Comparison of ENCODE assay signal across 8 cellular contexts in genomic region chr18:77208969-77209368, GRCh38. TPM values are rescaled to one million over a fixed set of nuclear protein-coding genes. Genes with fewer than 3 reads are reported as not detected.
DNase-seq lines count a peak whose midpoint lies in the region; ATAC-seq and TF ChIP-seq lines count a peak whose summit lies in the region.

No MANE protein-coding gene starts in this region.

- peak overlapping the region; percentile 55 for H3K4me2 ChIP-seq in OCI-LY3 (ENCODE audit: low read length)
- H3K4me2 ChIP-seq in neuronal stem cell (ENCODE audit: insufficient read depth, low read length, poor library complexity, severe bottlenecking), result no peak overlapping the region

- H3K9me3 ChIP-seq in OCI-LY3 (ENCODE audit: insufficient read depth, low read length), result no peaks in the 10 kb centered on the region
- no peaks in the 10 kb centered on the region for H3K9me3 ChIP-seq in neuronal stem cell (replicated peaks in 1 of 2; ENCODE audit: control insufficient read depth in 2 of 2, insufficient read depth in 1 of 2, low read depth in 1 of 2, low read length in 2 of 2)

- H3K4ac ChIP-seq in neuronal stem cell (ENCODE audit: low read length), result no peak overlapping the region

- no peak overlapping the region for H2BK120ac ChIP-seq in neuronal stem cell (ENCODE audit: low read depth, low read length)

- peaks cover 49% of the 10 kb centered on the region for H3K4me1 Mint-ChIP-seq in dendritic cell treated with granulocyte-macrophage colony-stimulating factor and Interleukin-4, amounts not matched to agents 40 ng/mL and 50 ng/mL, for 4 days (ENCODE audit: low read depth)

- peaks cover 2% of the 10 kb centered on the region for H3K27me3 Mint-ChIP-seq in dendritic cell treated with granulocyte-macrophage colony-stimulating factor and Interleukin-4, amounts not matched to agents 40 ng/mL and 50 ng/mL, for 4 days

- no peak overlapping the region for H2AK5ac ChIP-seq in neuronal stem cell (ENCODE audit: low read depth, low read length)

- H3K36me3 ChIP-seq in OCI-LY3 (replicated peaks; ENCODE audit: low read depth, low read length), result no peaks in the 10 kb centered on the region
- no peaks in the 10 kb centered on the region for H3K36me3 ChIP-seq in neuronal stem cell (replicated peaks in 1 of 2; ENCODE audit: control insufficient read depth in 2 of 2, insufficient read depth in 2 of 2, low read length in 2 of 2)

- H3K27ac ChIP-seq in OCI-LY3 (ENCODE audit: low read length) (no peak overlapping the region), neuronal stem cell (replicated peaks; ENCODE audit: low read length) (no peak overlapping the region)

- H3K27ac Mint-ChIP-seq in dendritic cell treated with granulocyte-macrophage colony-stimulating factor and Interleukin-4, amounts not matched to agents 40 ng/mL and 50 ng/mL, for 4 days, result peak overlapping the region; percentile 93

- ATAC-seq in GM18502 (IDR thresholded peaks at IDR 0.05; ENCODE audit: poor library complexity, unreplicated experiment) (peak; percentile 80), HG02870 (IDR thresholded peaks at IDR 0.05; ENCODE audit: unreplicated experiment) (peak; percentile 59)

- H4K20me1 ChIP-seq in OCI-LY3 (ENCODE audit: insufficient read depth, low read length), result no peaks in the 10 kb centered on the region

- no peaks in the 10 kb centered on the region for H3K79me2 ChIP-seq in OCI-LY3 (ENCODE audit: low read length)

- no peak overlapping the region for H3K18ac ChIP-seq in neuronal stem cell (ENCODE audit: low read length)

- no peak overlapping the region for H3K23ac ChIP-seq in neuronal stem cell (ENCODE audit: low read depth, low read length, poor library complexity)

- WGBS in neuronal stem cell (ENCODE audit: extremely low coverage in 2 of 2, insufficient read length in 2 of 2, insufficient replicate concordance in 1 of 2), 2 donors, result no CpG with 5 or more reads among the region's 4 CpGs

- TF ChIP-seq CTCF in OCI-LY3 (IDR thresholded peaks at IDR 0.05; ENCODE audit: low read depth, low read length), result no peak

- H4K91ac ChIP-seq in neuronal stem cell (ENCODE audit: low read depth, low read length, poor library complexity), result no peak overlapping the region

- intact Hi-C loops in dendritic cell treated with granulocyte-macrophage colony-stimulating factor and Interleukin-4, amounts not matched to agents 40 ng/mL and 50 ng/mL, for 4 days (cut with micrococcal nuclease), result no loop called here

- no peaks in the 10 kb centered on the region for H3K36me3 Mint-ChIP-seq in dendritic cell treated with granulocyte-macrophage colony-stimulating factor and Interleukin-4, amounts not matched to agents 40 ng/mL and 50 ng/mL, for 4 days (ENCODE audit: low read depth)

- no peaks in the 10 kb centered on the region for H3K79me1 ChIP-seq in neuronal stem cell (ENCODE audit: low read depth, low read length)

- H2BK12ac ChIP-seq in neuronal stem cell (ENCODE audit: low read length), result no peak overlapping the region

- H2AFZ ChIP-seq in OCI-LY3 (ENCODE audit: low read depth, low read length), result peak overlapping the region; percentile 65
- peak overlapping the region; percentile 53 for H2AFZ ChIP-seq in neuronal stem cell (ENCODE audit: low read length)

- peak overlapping the region; percentile 44 for H3K4me3 ChIP-seq in OCI-LY3 (ENCODE audit: low read length)
- H3K4me3 ChIP-seq in neuronal stem cell (ENCODE audit: low read length in 2 of 2), result no peak overlapping the region

- peak overlapping the region; percentile 61 for H3K4me3 Mint-ChIP-seq in dendritic cell treated with granulocyte-macrophage colony-stimulating factor and Interleukin-4, amounts not matched to agents 40 ng/mL and 50 ng/mL, for 4 days

- H3K4me1 ChIP-seq in OCI-LY3 (ENCODE audit: low read length) (peaks cover 10% of the 10 kb centered on the region), neuronal stem cell (ENCODE audit: control insufficient read depth in 2 of 2, insufficient read depth in 1 of 2, low read depth in 1 of 2, low read length in 2 of 2) (peaks cover 0 to 2% of the 10 kb centered on the region in 2 donors)

- H3K9ac ChIP-seq in OCI-LY3 (ENCODE audit: low read length) (peak overlapping the region; percentile 1; the same call in 1 of the 2 replicates), neuronal stem cell (ENCODE audit: low read depth, low read length, poor library complexity) (no peak overlapping the region)

- DNase-seq in A172 (ENCODE audit: low spot score) (peak; percentile 78), neuronal stem cell (ENCODE audit: low spot score) (no peak), NCI-H2081 treated with DMSO at 0.1 percent for 48 hours (lab: John Stamatoyannopoulos, UW) (no peak), NCI-H1694 (lab: John Stamatoyannopoulos, UW) (no peak)

- H3K14ac ChIP-seq in neuronal stem cell (ENCODE audit: low read length), result no peak overlapping the region

- no peaks in the 10 kb centered on the region for H3K9me3 Mint-ChIP-seq in dendritic cell treated with granulocyte-macrophage colony-stimulating factor and Interleukin-4, amounts not matched to agents 40 ng/mL and 50 ng/mL, for 4 days

- no peak overlapping the region for H2BK5ac ChIP-seq in neuronal stem cell (ENCODE audit: low read length)

- peaks cover 3% of the 10 kb centered on the region; the same call in 1 of the 2 replicates for H3K27me3 ChIP-seq in OCI-LY3 (ENCODE audit: low read depth, low read length)
- no peaks in the 10 kb centered on the region for H3K27me3 ChIP-seq in neuronal stem cell (ENCODE audit: control insufficient read depth in 3 of 3, insufficient read depth in 3 of 3, low read depth in 1 of 3, low read length in 3 of 3)

- no peak overlapping the region for H2BK15ac ChIP-seq in neuronal stem cell (ENCODE audit: low read length)

- no peak overlapping the region for H4K8ac ChIP-seq in neuronal stem cell (ENCODE audit: low read depth, low read length)

RNA-seq across cellular contexts. Expression of gene GALR1, which starts 40.7 kb away (rescaled TPM):
- total RNA-seq in A172 (2014; rRNA removed; shearing (Covaris generic)), result not detected in 2 replicates
- not detected for polyA plus RNA-seq in neuronal stem cell (2013, experiment 1 of 2)
- polyA plus RNA-seq in neuronal stem cell (2013, experiment 2 of 2), result not detected
